ENCODE assay signal across 20 cellular contexts in genomic region chr12:94732367-94732990, GRCh38.
"Had no signal": no experiment of that assay in that cellular context is flagged by ENCODE, and none has a peak within 500 bp of the region (broad histone marks: within the 10 kb centered on the region; RNA-seq: fewer than 3 reads in every experiment).

No MANE protein-coding gene starts in this region.

- H3K27ac ChIP-seq: body of pancreas, epithelial cell of prostate, prostate gland, sigmoid colon, spleen, upper lobe of right lung had no signal

- H3K4me3 ChIP-seq: body of pancreas, prostate gland, sigmoid colon, spleen, upper lobe of right lung had no signal

- H3K4me3 Mint-ChIP-seq: activated CD4-positive, alpha-beta T cell treated with anti-CD3 and anti-CD28 coated beads, Interleukin-2, amount 10 ng/mL, durations not matched to agents 7 days and 5 days; activated naive CD8-positive, alpha-beta T cell; activated T-cell treated with anti-CD3 and anti-CD28 coated beads, Interleukin-2, amount 50 U/mL, for 72 hours; central memory CD8-positive, alpha-beta T cell; memory B cell; naive thymus-derived CD8-positive, alpha-beta T cell; stimulated activated naive CD8-positive, alpha-beta T cell treated with anti-CD3 and anti-CD28 coated beads, Interleukin-15, Interleukin-2, amounts not matched to agents 100 ng/mL and 50 ng/mL, for 24 hours had no signal

- H3K4me1 Mint-ChIP-seq: activated CD4-positive, alpha-beta T cell treated with anti-CD3 and anti-CD28 coated beads, Interleukin-2, amount 10 ng/mL, durations not matched to agents 7 days and 5 days; central memory CD8-positive, alpha-beta T cell; naive thymus-derived CD8-positive, alpha-beta T cell had no signal

- H3K27me3 ChIP-seq: body of pancreas, sigmoid colon, spleen, upper lobe of right lung had no signal

- H3K9me3 Mint-ChIP-seq: activated CD4-positive, alpha-beta T cell treated with anti-CD3 and anti-CD28 coated beads, Interleukin-2, amount 10 ng/mL, durations not matched to agents 7 days and 5 days; central memory CD8-positive, alpha-beta T cell; stimulated activated naive CD8-positive, alpha-beta T cell treated with anti-CD3 and anti-CD28 coated beads, Interleukin-15, Interleukin-2, amounts not matched to agents 100 ng/mL and 50 ng/mL, for 24 hours had no signal

- H3K27ac Mint-ChIP-seq: activated CD4-positive, alpha-beta T cell treated with anti-CD3 and anti-CD28 coated beads, Interleukin-2, amount 10 ng/mL, durations not matched to agents 7 days and 5 days; activated naive CD8-positive, alpha-beta T cell; activated T-cell treated with anti-CD3 and anti-CD28 coated beads, Interleukin-2, amount 50 U/mL, for 72 hours; memory B cell; stimulated activated naive CD8-positive, alpha-beta T cell treated with anti-CD3 and anti-CD28 coated beads, Interleukin-15, Interleukin-2, amounts not matched to agents 100 ng/mL and 50 ng/mL, for 24 hours had no signal

- H3K9me3 ChIP-seq: body of pancreas, prostate gland, sigmoid colon, spleen, upper lobe of right lung had no signal

- DNase-seq: activated CD4-positive, alpha-beta T cell treated with anti-CD3 and anti-CD28 coated beads, Interleukin-2, amount 10 ng/mL, durations not matched to agents 7 days and 5 days; activated CD8-positive, alpha-beta memory T cell treated with anti-CD3 and anti-CD28 coated beads, Interleukin-2, amount 50 U/mL, for 48 hours; activated gamma-delta T cell; activated T-cell treated with anti-CD3 and anti-CD28 coated beads, Interleukin-2, amount 50 U/mL, for 72 hours; amniotic stem cell; body of pancreas; cortex of kidney; effector memory CD4-positive, alpha-beta T cell; naive thymus-derived CD8-positive, alpha-beta T cell; occipital lobe; sigmoid colon; spleen; upper lobe of right lung had no signal

- H3K36me3 Mint-ChIP-seq: activated naive CD8-positive, alpha-beta T cell had no signal

- H3K4me1 ChIP-seq: body of pancreas, prostate gland, sigmoid colon, spleen, upper lobe of right lung had no signal

- ATAC-seq: activated T-cell treated with anti-CD3 and anti-CD28 coated beads, Interleukin-2, amount 50 U/mL, for 72 hours; body of pancreas; left lobe of liver; naive thymus-derived CD8-positive, alpha-beta T cell had no signal

- H3K36me3 ChIP-seq: prostate gland, sigmoid colon, spleen, upper lobe of right lung had no signal
